ENCODE assay signal across 21 cellular contexts in genomic region chr4:106868381-106869035, GRCh38.
DNase-seq lines count a peak whose midpoint lies in the region; ATAC-seq and TF ChIP-seq lines count a peak whose summit lies in the region.
"Had no signal": no experiment of that assay in that cellular context is flagged by ENCODE, and none has a peak within 500 bp of the region (broad histone marks: within the 10 kb centered on the region; RNA-seq: fewer than 3 reads in every experiment).

No MANE protein-coding gene starts in this region.

- no peak overlapping the region for H3K27ac ChIP-seq in adrenal gland
- H3K27ac ChIP-seq: cardiac muscle cell, SJCRH30 had no signal

- no peak for TF ChIP-seq POLR2A in adrenal gland (IDR thresholded peaks at IDR 0.05)

- TF ChIP-seq CTCF in fibroblast of villous mesenchyme (IDR thresholded peaks at IDR 0.05; ENCODE audit: insufficient read depth, low read depth, low read length) (no peak), adrenal gland (IDR thresholded peaks at IDR 0.05) (no peak)

- peaks cover 13% of the 10 kb centered on the region for H3K9me3 Mint-ChIP-seq in stimulated activated memory B cell treated with anti-CD40 and anti-IgM and Interleukin-4, amounts not matched to agents 10 μg/mL and 1 μg/mL and 100 μg/mL, for 72 hours

- no peaks in the 10 kb centered on the region for H3K4me1 Mint-ChIP-seq in stimulated activated memory B cell treated with anti-CD40 and anti-IgM and Interleukin-4, amounts not matched to agents 10 μg/mL and 1 μg/mL and 100 μg/mL, for 72 hours
- H3K4me1 Mint-ChIP-seq: activated CD4-positive, alpha-beta T cell treated with anti-CD3 and anti-CD28 coated beads for 36 hours; CD4-positive, alpha-beta memory T cell; immature natural killer cell; memory B cell; neural crest cell had no signal

- DNase-seq in A172 (ENCODE audit: low spot score) (peak; percentile 1), HS-5 (ENCODE audit: low read depth) (peak; percentile 74), astrocyte of the hippocampus (ENCODE audit: low read depth, low spot score) (peak; percentile 16), fibroblast of villous mesenchyme (ENCODE audit: low read depth) (peak; percentile 10), adrenal gland (no peak), inferior parietal cortex (ENCODE audit: extremely low spot score) (no peak)
- DNase-seq: activated CD4-positive, alpha-beta T cell treated with anti-CD3 and anti-CD28 coated beads for 36 hours; activated CD8-positive, alpha-beta memory T cell treated with anti-CD3 and anti-CD28 coated beads, Interleukin-2, amount 50 U/mL, for 48 hours; activated naive CD4-positive, alpha-beta T cell treated with Interleukin-2 at 50 U/mL for 16 hours; CD4-positive, alpha-beta memory T cell; effector memory CD8-positive, alpha-beta T cell; immature natural killer cell; KG1; NCI-H1436 treated with DMSO at 0.1 percent for 48 hours; T1000 had no signal

- 44 to 70% (median 52%) methylated on average over 2 of the region's 2 CpGs for WGBS in adrenal gland, 4 donors

- H3K4me3 Mint-ChIP-seq in stimulated activated memory B cell treated with anti-CD40 and anti-IgM and Interleukin-4, amounts not matched to agents 10 μg/mL and 1 μg/mL and 100 μg/mL, for 72 hours, result no peak overlapping the region
- H3K4me3 Mint-ChIP-seq: activated CD4-positive, alpha-beta T cell treated with anti-CD3 and anti-CD28 coated beads for 36 hours; CD4-positive, alpha-beta memory T cell; effector memory CD8-positive, alpha-beta T cell; immature natural killer cell; memory B cell; neural crest cell had no signal

- no peaks in the 10 kb centered on the region for H3K36me3 Mint-ChIP-seq in stimulated activated memory B cell treated with anti-CD40 and anti-IgM and Interleukin-4, amounts not matched to agents 10 μg/mL and 1 μg/mL and 100 μg/mL, for 72 hours
- H3K36me3 Mint-ChIP-seq: CD4-positive, alpha-beta memory T cell; immature natural killer cell; memory B cell had no signal

- no peaks in the 10 kb centered on the region for H3K4me1 ChIP-seq in adrenal gland (replicated peaks in 1 of 2)
- H3K4me1 ChIP-seq: SJCRH30 had no signal

- intact Hi-C loops in adrenal gland (cut with DNase I), result no loop called here

- no peak overlapping the region for H3K27ac Mint-ChIP-seq in stimulated activated memory B cell treated with anti-CD40 and anti-IgM and Interleukin-4, amounts not matched to agents 10 μg/mL and 1 μg/mL and 100 μg/mL, for 72 hours
- H3K27ac Mint-ChIP-seq: activated CD4-positive, alpha-beta T cell treated with anti-CD3 and anti-CD28 coated beads for 36 hours; effector memory CD8-positive, alpha-beta T cell; immature natural killer cell; memory B cell had no signal

- H3K27me3 ChIP-seq in adrenal gland, result no peaks in the 10 kb centered on the region
- H3K27me3 ChIP-seq: cardiac muscle cell, SJCRH30 had no signal

- no peaks in the 10 kb centered on the region for H3K36me3 ChIP-seq in adrenal gland (replicated peaks in 1 of 2)
- H3K36me3 ChIP-seq: cardiac muscle cell, SJCRH30 had no signal

- H3K9me3 ChIP-seq in adrenal gland (replicated peaks in 1 of 3), result no peaks in the 10 kb centered on the region
- H3K9me3 ChIP-seq: SJCRH30 had no signal

- no peaks in the 10 kb centered on the region for H3K27me3 Mint-ChIP-seq in stimulated activated memory B cell treated with anti-CD40 and anti-IgM and Interleukin-4, amounts not matched to agents 10 μg/mL and 1 μg/mL and 100 μg/mL, for 72 hours
- H3K27me3 Mint-ChIP-seq: activated CD4-positive, alpha-beta T cell treated with anti-CD3 and anti-CD28 coated beads for 36 hours; CD4-positive, alpha-beta memory T cell; effector memory CD8-positive, alpha-beta T cell; memory B cell had no signal

- no peak for ATAC-seq in activated CD4-positive, CD25-positive, alpha-beta regulatory T cell treated with anti-CD3 and anti-CD28 coated beads, Interleukin-2, amount 50 U/mL, for 24 hours
- no peak for ATAC-seq in stimulated activated memory B cell treated with anti-CD40 and anti-IgM and Interleukin-4, amounts not matched to agents 10 μg/mL and 1 μg/mL and 100 μg/mL, for 72 hours
- ATAC-seq: activated CD4-positive, alpha-beta T cell treated with anti-CD3 and anti-CD28 coated beads for 36 hours; effector memory CD8-positive, alpha-beta T cell had no signal

- H3K4me3 ChIP-seq in fibroblast of villous mesenchyme (ENCODE audit: low read depth, low read length), result no peak overlapping the region
- H3K4me3 ChIP-seq in adrenal gland, result no peak overlapping the region
- H3K4me3 ChIP-seq: cardiac muscle cell, SJCRH30 had no signal

Comparison
In these comparisons a context has a peak if more than half of its experiments do, and no peak if none do; other contexts are left out.
1. DNase-seq: peak in A172 (single experiment), HS-5 (single experiment), astrocyte of the hippocampus (single experiment) and fibroblast of villous mesenchyme (single experiment); none in adrenal gland (0 of 7) and inferior parietal cortex (single experiment).